Comparison of ENCODE assay signal across 17 cellular contexts in genomic region chr16:30566531-30566930, GRCh38. TPM values are rescaled to one million over a fixed set of nuclear protein-coding genes. Genes with fewer than 3 reads are reported as not detected.
DNase-seq lines count a peak whose midpoint lies in the region; ATAC-seq and TF ChIP-seq lines count a peak whose summit lies in the region.
"Had no signal": no experiment of that assay in that cellular context is flagged by ENCODE, and none has a peak within 500 bp of the region (broad histone marks: within the 10 kb centered on the region; RNA-seq: fewer than 3 reads in every experiment).

No MANE protein-coding gene starts in this region.

- peaks cover 40% of the 10 kb centered on the region for H3K4me1 Mint-ChIP-seq in activated CD4-positive, alpha-beta T cell treated with anti-CD3 and anti-CD28 coated beads for 36 hours
- peaks cover 5 to 45% (median 23%) of the 10 kb centered on the region in 4 donors for H3K4me1 Mint-ChIP-seq in CD4-positive, CD25-positive, alpha-beta regulatory T cell
- H3K4me1 Mint-ChIP-seq in activated B cell treated with CpG ODN at 0.5 μM for 24 hours = peaks cover 33% of the 10 kb centered on the region
- peaks cover 26% of the 10 kb centered on the region for H3K4me1 Mint-ChIP-seq in glutamatergic neuron (ENCODE audit: low read depth, unreplicated experiment)

- DNase-seq in activated CD4-positive, alpha-beta T cell treated with anti-CD3 and anti-CD28 coated beads for 36 hours = no peak
- no peak for DNase-seq in activated CD4-positive, alpha-beta T cell treated with anti-CD3 and anti-CD28 coated beads for 4 hours
- DNase-seq in CD4-positive, CD25-positive, alpha-beta regulatory T cell = no peak
- no peak for DNase-seq in activated B cell treated with CpG ODN at 0.5 μM for 24 hours
- DNase-seq in glutamatergic neuron = no peak
- DNase-seq in stimulated activated CD4-positive, alpha-beta T cell treated with anti-CD3 and anti-CD28 coated beads, Interleukin-2, amount 100 ng/mL, for 48 hours = no peak
- DNase-seq in gastrocnemius medialis = no peak
- DNase-seq: GM23248, NCI-H1092, NCI-H2029, NCI-H748 treated with DMSO at 0.1 percent for 48 hours, OCI-M1, ovary, SHP77, spleen had no signal

- in situ Hi-C loops in gastrocnemius medialis (cut with MboI; ENCODE audit: low sequenced_read_pairs in 4 of 4) = no loop called here

- intact Hi-C loops in activated CD4-positive, alpha-beta T cell treated with anti-CD3 and anti-CD28 coated beads for 36 hours (cut with DNase I, micrococcal nuclease) = loop anchor here in 1 of 2 experiments (5.0 kb wide), 2 partner anchors 91 to 94 kb away; partner anchors contain the start of genes FBRS and ITGAL
- intact Hi-C loops in activated B cell treated with CpG ODN at 0.5 μM for 24 hours (cut with micrococcal nuclease) (no loop called here), gastrocnemius medialis (cut with DNase I; ENCODE audit: low total_unique reads) (no loop called here)

- H3K27me3 Mint-ChIP-seq in activated CD4-positive, alpha-beta T cell treated with anti-CD3 and anti-CD28 coated beads for 36 hours = no peaks in the 10 kb centered on the region
- H3K27me3 Mint-ChIP-seq in CD4-positive, CD25-positive, alpha-beta regulatory T cell = no peaks in the 10 kb centered on the region
- H3K27me3 Mint-ChIP-seq in activated B cell treated with CpG ODN at 0.5 μM for 24 hours = no peaks in the 10 kb centered on the region
- peaks cover 14% of the 10 kb centered on the region for H3K27me3 Mint-ChIP-seq in glutamatergic neuron (ENCODE audit: unreplicated experiment)

- no peaks in the 10 kb centered on the region for H3K9me3 Mint-ChIP-seq in activated CD4-positive, alpha-beta T cell treated with anti-CD3 and anti-CD28 coated beads for 36 hours (ENCODE audit: low read depth)
- no peaks in the 10 kb centered on the region for H3K9me3 Mint-ChIP-seq in CD4-positive, CD25-positive, alpha-beta regulatory T cell
- H3K9me3 Mint-ChIP-seq in activated B cell treated with CpG ODN at 0.5 μM for 24 hours (no peaks in the 10 kb centered on the region), glutamatergic neuron (ENCODE audit: unreplicated experiment) (peaks cover 16% of the 10 kb centered on the region)

- H3K36me3 ChIP-seq in CD4-positive, CD25-positive, alpha-beta regulatory T cell (ENCODE audit: control insufficient read depth, insufficient read depth, low read length) = no peaks in the 10 kb centered on the region
- H3K36me3 ChIP-seq in gastrocnemius medialis = no peaks in the 10 kb centered on the region
- H3K36me3 ChIP-seq: ovary had no signal

- no peak overlapping the region for H3K4me3 ChIP-seq in CD4-positive, CD25-positive, alpha-beta regulatory T cell (ENCODE audit: low read depth, low read length)
- no peak overlapping the region for H3K4me3 ChIP-seq in gastrocnemius medialis
- H3K4me3 ChIP-seq: GM23248, ovary, spleen had no signal

- no peaks in the 10 kb centered on the region for H3K9me3 ChIP-seq in CD4-positive, CD25-positive, alpha-beta regulatory T cell (ENCODE audit: control insufficient read depth in 2 of 2, low read length in 2 of 2)
- H3K9me3 ChIP-seq in gastrocnemius medialis = no peaks in the 10 kb centered on the region
- H3K9me3 ChIP-seq: ovary, spleen had no signal

- TF ChIP-seq POLR2A in gastrocnemius medialis (IDR thresholded peaks at IDR 0.05) = no peak

- no peaks in the 10 kb centered on the region for H3K36me3 Mint-ChIP-seq in activated CD4-positive, alpha-beta T cell treated with anti-CD3 and anti-CD28 coated beads for 36 hours (ENCODE audit: low read depth)
- H3K36me3 Mint-ChIP-seq in CD4-positive, CD25-positive, alpha-beta regulatory T cell = no peaks in the 10 kb centered on the region
- H3K36me3 Mint-ChIP-seq in activated B cell treated with CpG ODN at 0.5 μM for 24 hours (ENCODE audit: low read depth) (peaks cover under 1% of the 10 kb centered on the region), glutamatergic neuron (ENCODE audit: unreplicated experiment) (no peaks in the 10 kb centered on the region)

- H3K27me3 ChIP-seq in CD4-positive, CD25-positive, alpha-beta regulatory T cell (ENCODE audit: control insufficient read depth, insufficient read depth, low read length) = no peaks in the 10 kb centered on the region
- no peaks in the 10 kb centered on the region for H3K27me3 ChIP-seq in gastrocnemius medialis
- H3K27me3 ChIP-seq: ovary, spleen had no signal

- TF ChIP-seq CTCF in activated B cell treated with CpG ODN at 0.5 μM for 24 hours (IDR thresholded peaks at IDR 0.05) (no peak), glutamatergic neuron (IDR thresholded peaks at IDR 0.05; ENCODE audit: partially characterized antibody, unreplicated experiment) (no peak), gastrocnemius medialis (IDR thresholded peaks at IDR 0.05 in 4 of 5, conservative IDR thresholded peaks at IDR 0.05 in 1 of 5) (no peak)

- CTCF ChIA-PET in activated CD4-positive, alpha-beta T cell treated with anti-CD3 and anti-CD28 coated beads for 36 hours (lab: Charles Lee) = interaction anchor here (1.1 to 2.2 kb wide), 2 partner anchors 9 to 31 kb away, joined by 5 to 9 read pairs; partner anchors contain the start of genes ZNF747 and ZNF764
- CTCF ChIA-PET in activated B cell treated with CpG ODN at 0.5 μM for 24 hours (lab: Charles Lee) = interaction anchor here (1.1 kb wide), 1 partner anchor 31 kb away, joined by 3 read pairs; no protein-coding TSS in a partner anchor

- ATAC-seq in activated CD4-positive, alpha-beta T cell treated with anti-CD3 and anti-CD28 coated beads for 36 hours = no peak
- ATAC-seq in CD4-positive, CD25-positive, alpha-beta regulatory T cell (ENCODE audit: low read depth in 2 of 2) = no peak
- ATAC-seq in activated B cell treated with CpG ODN at 0.5 μM for 24 hours (ENCODE audit: low read depth) (no peak), HG03354 (IDR thresholded peaks at IDR 0.05; ENCODE audit: poor library complexity, severe bottlenecking, unreplicated experiment) (no peak), gastrocnemius medialis (no peak)

- POLR2A ChIA-PET in activated CD4-positive, alpha-beta T cell treated with anti-CD3 and anti-CD28 coated beads for 36 hours (lab: Charles Lee) = interaction anchor here (0.6 to 1.1 kb wide), 4 partner anchors 8 to 91 kb away, joined by 3 to 6 read pairs (median 4); partner anchors contain the start of gene ZNF764
- POLR2A ChIA-PET in activated B cell treated with CpG ODN at 0.5 μM for 24 hours (lab: Charles Lee) = interaction anchor here (0.5 to 2.2 kb wide), 5 partner anchors 8 to 149 kb away, joined by 3 to 37 read pairs (median 5); partner anchors contain the start of genes ZNF689 and ZNF764

- peak overlapping the region; percentile 93 for H3K27ac Mint-ChIP-seq in activated CD4-positive, alpha-beta T cell treated with anti-CD3 and anti-CD28 coated beads for 36 hours
- H3K27ac Mint-ChIP-seq in CD4-positive, CD25-positive, alpha-beta regulatory T cell = peak overlapping the region; percentile 98 to 99 (median 98)
- H3K27ac Mint-ChIP-seq in activated B cell treated with CpG ODN at 0.5 μM for 24 hours = peak overlapping the region; percentile 59
- H3K27ac Mint-ChIP-seq in glutamatergic neuron (ENCODE audit: unreplicated experiment) = peak overlapping the region; percentile 97

- no peak overlapping the region for H3K4me3 Mint-ChIP-seq in activated CD4-positive, alpha-beta T cell treated with anti-CD3 and anti-CD28 coated beads for 36 hours
- peak overlapping the region in 2 of 4 donors; percentile 13 to 91 for H3K4me3 Mint-ChIP-seq in CD4-positive, CD25-positive, alpha-beta regulatory T cell
- H3K4me3 Mint-ChIP-seq in activated B cell treated with CpG ODN at 0.5 μM for 24 hours = no peak overlapping the region
- peak overlapping the region; percentile 34 for H3K4me3 Mint-ChIP-seq in glutamatergic neuron (ENCODE audit: unreplicated experiment)

- H3K27ac ChIP-seq in CD4-positive, CD25-positive, alpha-beta regulatory T cell (ENCODE audit: insufficient read depth, low read length, poor library complexity, severe bottlenecking) = peak overlapping the region; percentile 95
- no peak overlapping the region for H3K27ac ChIP-seq in gastrocnemius medialis
- H3K27ac ChIP-seq: GM23248, ovary had no signal

- H3K4me1 ChIP-seq in CD4-positive, CD25-positive, alpha-beta regulatory T cell (ENCODE audit: control insufficient read depth, insufficient read depth, low read length, poor library complexity, severe bottlenecking) = peaks cover 45% of the 10 kb centered on the region
- peaks cover 9 to 15% of the 10 kb centered on the region in 2 donors for H3K4me1 ChIP-seq in gastrocnemius medialis

RNA-seq across cellular contexts. Expression of gene ZNF688, which starts 5.0 kb away (rescaled TPM):
- 1 to 10 TPM; 7.1 to 9.1 TPM for total RNA-seq in activated CD4-positive, alpha-beta T cell treated with anti-CD3 and anti-CD28 coated beads for 36 hours
- total RNA-seq in CD4-positive, CD25-positive, alpha-beta regulatory T cell = 12.1 TPM
- polyA plus RNA-seq in CD4-positive, CD25-positive, alpha-beta regulatory T cell = 10 to 100 TPM; 34.5 to 59.1 (median 50.5) TPM
- total RNA-seq in activated B cell treated with CpG ODN at 0.5 μM for 24 hours = 13.9 and 14.7 TPM in 2 replicates
- total RNA-seq in glutamatergic neuron (ENCODE audit: unreplicated experiment) = 18.7 TPM
- total RNA-seq in gastrocnemius medialis = 10 to 100 TPM; 11.0 to 38.2 (median 18.5) TPM

RNA-seq across cellular contexts. Expression of gene ZNF764, which starts 8.4 kb away (rescaled TPM):
- 10 to 100 TPM in 1 of 2 experiments, 1 to 10 TPM in 1; 8.0 to 11.2 TPM for total RNA-seq in activated CD4-positive, alpha-beta T cell treated with anti-CD3 and anti-CD28 coated beads for 36 hours
- total RNA-seq in CD4-positive, CD25-positive, alpha-beta regulatory T cell = 15.6 TPM
- 1 to 10 TPM; 4.8 to 6.5 (median 5.7) TPM for polyA plus RNA-seq in CD4-positive, CD25-positive, alpha-beta regulatory T cell
- total RNA-seq in activated B cell treated with CpG ODN at 0.5 μM for 24 hours (16.1 and 19.2 TPM in 2 replicates), glutamatergic neuron (ENCODE audit: unreplicated experiment) (39.0 TPM), gastrocnemius medialis (1 to 10 TPM; 3.7 to 5.5 (median 4.9) TPM)

RNA-seq across cellular contexts. Expression of gene ZNF785, which starts 19.0 kb away (rescaled TPM):
- 10 to 100 TPM in 1 of 2 experiments, 1 to 10 TPM in 1; 9.2 to 10.8 TPM for total RNA-seq in activated CD4-positive, alpha-beta T cell treated with anti-CD3 and anti-CD28 coated beads for 36 hours
- 9.3 TPM for total RNA-seq in CD4-positive, CD25-positive, alpha-beta regulatory T cell
- polyA plus RNA-seq in CD4-positive, CD25-positive, alpha-beta regulatory T cell = 1 to 10 TPM; 1.4 to 3.5 (median 2.5) TPM
- total RNA-seq in activated B cell treated with CpG ODN at 0.5 μM for 24 hours (20.0 and 22.8 TPM in 2 replicates), glutamatergic neuron (ENCODE audit: unreplicated experiment) (58.4 TPM), gastrocnemius medialis (1 to 10 TPM in 2 of 4 donors, under 1 TPM in 2; 0.70 to 3.2 (median 1.0) TPM)
- total RNA-seq: A172 had no signal

RNA-seq across cellular contexts. Expression of gene ZNF747, which starts 31.9 kb away (rescaled TPM):
- 1 to 10 TPM; 6.3 to 8.0 TPM for total RNA-seq in activated CD4-positive, alpha-beta T cell treated with anti-CD3 and anti-CD28 coated beads for 36 hours
- total RNA-seq in CD4-positive, CD25-positive, alpha-beta regulatory T cell = 5.0 TPM
- 1 to 10 TPM; 6.4 to 9.4 (median 8.6) TPM for polyA plus RNA-seq in CD4-positive, CD25-positive, alpha-beta regulatory T cell
- total RNA-seq in activated B cell treated with CpG ODN at 0.5 μM for 24 hours = 16.3 and 21.6 TPM in 2 replicates
- total RNA-seq in glutamatergic neuron (ENCODE audit: unreplicated experiment) = 15.1 TPM
- 10 to 100 TPM in 3 of 4 donors, 1 to 10 TPM in 1; 8.6 to 17.5 (median 13.1) TPM for total RNA-seq in gastrocnemius medialis

RNA-seq across cellular contexts. Expression of gene ZNF768, which starts 40.2 kb away (rescaled TPM):
- total RNA-seq in activated CD4-positive, alpha-beta T cell treated with anti-CD3 and anti-CD28 coated beads for 36 hours = 10 to 100 TPM in 1 of 2 experiments, 1 to 10 TPM in 1; 8.9 to 11.1 TPM
- total RNA-seq in CD4-positive, CD25-positive, alpha-beta regulatory T cell = 4.0 TPM
- 1 to 10 TPM in 1 of 4 donors, under 1 TPM in 3; 0.40 to 1.2 (median 0.66) TPM for polyA plus RNA-seq in CD4-positive, CD25-positive, alpha-beta regulatory T cell
- total RNA-seq in activated B cell treated with CpG ODN at 0.5 μM for 24 hours (29.2 and 30.7 TPM in 2 replicates), glutamatergic neuron (ENCODE audit: unreplicated experiment) (45.6 TPM), gastrocnemius medialis (100 to 1,000 TPM in 1 of 4 donors, 10 to 100 TPM in 3; 39.8 to 118 (median 69.8) TPM)
